In genomic region chr15:41569232-41569631, GRCh38 we compare ENCODE assay signal across 1 cellular context. TPM values are rescaled to one million over a fixed set of nuclear protein-coding genes. Genes with fewer than 3 reads are reported as not detected.
"Had no signal": no experiment of that assay in that cellular context is flagged by ENCODE, and none has a peak within 500 bp of the region (broad histone marks: within the 10 kb centered on the region; RNA-seq: fewer than 3 reads in every experiment).

No MANE protein-coding gene starts in this region.

RNA-seq across cellular contexts. Expression of gene LTK, which starts 55.6 kb away (rescaled TPM):
- total RNA-seq: lung microvascular endothelial cell had no signal
